ENCODE assay signal across 1 cellular context in the genomic region with DNA sequence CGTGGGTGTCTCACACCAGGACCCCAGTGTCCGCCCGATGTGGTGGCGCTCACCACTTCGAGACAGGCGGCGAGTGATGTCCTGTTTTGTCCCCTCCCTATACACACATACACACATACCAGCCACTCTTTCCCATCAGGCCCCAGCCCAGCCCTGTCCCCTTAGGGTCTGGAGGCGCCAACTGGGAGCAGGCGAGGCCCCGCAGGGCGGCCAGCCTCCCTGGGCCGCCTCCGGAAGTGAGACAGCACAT.
TF ChIP-seq lines count a peak whose summit lies in the region.

No MANE protein-coding gene starts in this region.

TF ChIP-seq in HepG2, 621 proteins besides CTCF, POLR2A, EP300 and RAD21:
- TF ChIP-seq ZNF562 (CRISPR knock-in tag; IDR thresholded peaks at IDR 0.05; ENCODE audit: borderline replicate concordance): no peak
- no peak for TF ChIP-seq ZIK1 (CRISPR knock-in tag; IDR thresholded peaks at IDR 0.05; ENCODE audit: borderline replicate concordance, low read depth)
- TF ChIP-seq RBFOX2 (IDR thresholded peaks at IDR 0.05; ENCODE audit: low read depth, low read length): 0 out of 2 replicates have a peak, but pooled peaks have one; percentile 34
TF ChIP-seq in HepG2: peak in this region for 1.
